3 cellular contexts compared by ENCODE assay signal in genomic region chr10:107520348-107520747, GRCh38.
"Had no signal": no experiment of that assay in that cellular context is flagged by ENCODE, and none has a peak within 500 bp of the region (broad histone marks: within the 10 kb centered on the region; RNA-seq: fewer than 3 reads in every experiment).

No MANE protein-coding gene starts in this region.

- DNase-seq: GDM1, GF-D8 had no signal

- ATAC-seq: GM12878 had no signal
